Comparison of ENCODE assay signal across 26 cellular contexts in genomic region chr13:49749852-49750251, GRCh38. TPM values are rescaled to one million over a fixed set of nuclear protein-coding genes. Genes with fewer than 3 reads are reported as not detected.
DNase-seq lines count a peak whose midpoint lies in the region; ATAC-seq, FAIRE-seq and TF ChIP-seq lines count a peak whose summit lies in the region.
"Had no signal": no experiment of that assay in that cellular context is flagged by ENCODE, and none has a peak within 500 bp of the region (broad histone marks: within the 10 kb centered on the region; RNA-seq: fewer than 3 reads in every experiment).

No MANE protein-coding gene starts in this region.

- CTCF ChIA-PET in MCF 10A (lab: Yijun Ruan, JAX), result no interaction called here

- no peaks in the 10 kb centered on the region for H3K9me3 Mint-ChIP-seq in MCF 10A (ENCODE audit: unreplicated experiment)
- H3K9me3 Mint-ChIP-seq in activated naive CD8-positive, alpha-beta T cell treated with anti-CD3 and anti-CD28 coated beads for 36 hours, result no peaks in the 10 kb centered on the region
- H3K9me3 Mint-ChIP-seq: CD8-positive, alpha-beta T cell; H9 had no signal

- H3K4me3 ChIP-seq in breast epithelium (no peak overlapping the region), bronchial epithelial cell (ENCODE audit: low read depth, low read length) (no peak overlapping the region), fibroblast of pulmonary artery (replicated peaks; ENCODE audit: low read depth, low read length) (no peak overlapping the region)
- H3K4me3 ChIP-seq: Peyer's patch had no signal

- no peak overlapping the region for H3K4me3 Mint-ChIP-seq in MCF 10A (ENCODE audit: unreplicated experiment)
- no peak overlapping the region for H3K4me3 Mint-ChIP-seq in activated naive CD8-positive, alpha-beta T cell treated with anti-CD3 and anti-CD28 coated beads for 36 hours
- H3K4me3 Mint-ChIP-seq: CD8-positive, alpha-beta T cell; H9 had no signal

- no peaks in the 10 kb centered on the region for H3K27me3 ChIP-seq in breast epithelium
- no peaks in the 10 kb centered on the region for H3K27me3 ChIP-seq in bronchial epithelial cell (ENCODE audit: control insufficient read depth, insufficient read depth, low read length)
- H3K27me3 ChIP-seq: Peyer's patch had no signal

- H3K27ac Mint-ChIP-seq in MCF 10A (ENCODE audit: low read depth, unreplicated experiment), result no peak overlapping the region
- H3K27ac Mint-ChIP-seq in activated naive CD8-positive, alpha-beta T cell treated with anti-CD3 and anti-CD28 coated beads for 36 hours, result no peak overlapping the region
- H3K27ac Mint-ChIP-seq: CD8-positive, alpha-beta T cell; H9 had no signal

- POLR2A ChIA-PET in MCF 10A (lab: Yijun Ruan, JAX), result interaction anchor here (0.6 to 1.0 kb wide), 2 partner anchors 9 to 41 kb away, joined by 3 read pairs; no protein-coding TSS in a partner anchor

- no peak for FAIRE-seq in bronchial epithelial cell (lab: Jason Lieb, UNC)
- FAIRE-seq: GM19239 had no signal

- no peaks in the 10 kb centered on the region for H3K9me3 ChIP-seq in breast epithelium
- H3K9me3 ChIP-seq: Peyer's patch had no signal

- no peak overlapping the region for H3K27ac ChIP-seq in breast epithelium
- H3K27ac ChIP-seq: 22Rv1, Peyer's patch had no signal

- H3K27me3 Mint-ChIP-seq in MCF 10A (ENCODE audit: insufficient read depth, unreplicated experiment), result no peaks in the 10 kb centered on the region
- no peaks in the 10 kb centered on the region for H3K27me3 Mint-ChIP-seq in activated naive CD8-positive, alpha-beta T cell treated with anti-CD3 and anti-CD28 coated beads for 36 hours

- no peak for TF ChIP-seq POLR2A in breast epithelium (IDR thresholded peaks at IDR 0.05)

- intact Hi-C loops in MCF 10A (cut with micrococcal nuclease), result no loop called here
- intact Hi-C loops in breast epithelium (cut with DNase I; ENCODE audit: low total_unique reads), result no loop called here

- TF ChIP-seq CTCF in MCF 10A (IDR thresholded peaks at IDR 0.05; ENCODE audit: unreplicated experiment) (no peak), breast epithelium (IDR thresholded peaks at IDR 0.05) (no peak), bronchial epithelial cell (IDR thresholded peaks at IDR 0.05; ENCODE audit: insufficient read depth, low read length, severe bottlenecking) (no peak), fibroblast of pulmonary artery (IDR thresholded peaks at IDR 0.05; ENCODE audit: low read length, missing control alignments) (no peak)

- peaks cover 11% of the 10 kb centered on the region for H3K36me3 Mint-ChIP-seq in MCF 10A (ENCODE audit: insufficient read depth, unreplicated experiment)
- H3K36me3 Mint-ChIP-seq in activated naive CD8-positive, alpha-beta T cell treated with anti-CD3 and anti-CD28 coated beads for 36 hours, result peaks cover 20% of the 10 kb centered on the region

- no peaks in the 10 kb centered on the region for H3K4me1 ChIP-seq in breast epithelium
- H3K4me1 ChIP-seq: Peyer's patch had no signal

- H3K4me1 Mint-ChIP-seq in MCF 10A (ENCODE audit: insufficient read depth, unreplicated experiment), result peaks cover 18% of the 10 kb centered on the region
- peaks cover 17% of the 10 kb centered on the region for H3K4me1 Mint-ChIP-seq in activated naive CD8-positive, alpha-beta T cell treated with anti-CD3 and anti-CD28 coated beads for 36 hours

- ATAC-seq in GM18517 (IDR thresholded peaks at IDR 0.05; ENCODE audit: unreplicated experiment), result no peak
- ATAC-seq: CD8-positive, alpha-beta T cell; SK-N-SH treated with all-trans-retinoic acid at 6 μM for 48 hours had no signal

- DNase-seq in MCF 10A (ENCODE audit: unreplicated experiment) (peak; percentile 1), breast epithelium (ENCODE audit: low spot score in 2 of 2) (no peak), bronchial epithelial cell (ENCODE audit: low read depth) (peak; percentile 66), fibroblast of pulmonary artery (ENCODE audit: low read depth) (peak; percentile 7), NCI-H2171 (lab: John Stamatoyannopoulos, UW) (no peak)
- DNase-seq in activated naive CD8-positive, alpha-beta T cell treated with anti-CD3 and anti-CD28 coated beads for 36 hours, result no peak
- no peak for DNase-seq in stimulated activated CD4-positive, alpha-beta T cell treated with anti-CD3 and anti-CD28 coated beads, Interleukin-12 subunit alpha, Interleukin-12 subunit beta, amount 100 ng/mL, for 4 hours
- DNase-seq: ACHN; AML-193; C1 segment of cervical spinal cord; CD8-positive, alpha-beta T cell; DMS153; GF-D8; H9; KG1; NCI-H1092 treated with DMSO at 0.1 percent for 48 hours; NCI-H1436 treated with DMSO at 0.1 percent for 48 hours; NCI-H2029; NCI-H345; NCI-H524; NCI-H774; Peyer's patch had no signal

- no TSS peak for BruUV-seq in MCF 10A (replicated peaks; lab: Mats Ljungman, UMichigan)

- no peaks in the 10 kb centered on the region for H3K36me3 ChIP-seq in breast epithelium
- peaks cover 1% of the 10 kb centered on the region for H3K36me3 ChIP-seq in bronchial epithelial cell (ENCODE audit: control insufficient read depth, insufficient read depth, low read length)
- H3K36me3 ChIP-seq: Peyer's patch had no signal

RNA-seq across cellular contexts. Expression of gene KPNA3, which starts 42.6 kb away (rescaled TPM):
- total RNA-seq in MCF 10A (2022), result 40.6 and 41.3 TPM in 2 replicates
- 10 to 100 TPM; 25.6 to 35.5 (median 25.8) TPM for total RNA-seq in breast epithelium
- total RNA-seq in bronchial epithelial cell, result 25.9 and 26.9 TPM in 2 replicates
- 10 to 100 TPM; 65.9 to 67.0 TPM for total RNA-seq in activated naive CD8-positive, alpha-beta T cell treated with anti-CD3 and anti-CD28 coated beads for 36 hours

RNA-seq across cellular contexts. Expression of gene EBPL, which starts 58.6 kb away (rescaled TPM):
- 90.1 and 121 TPM in 2 replicates for total RNA-seq in MCF 10A (2022)
- 100 to 1,000 TPM in 1 of 3 donors, 10 to 100 TPM in 2; 33.3 to 104 (median 80.1) TPM for total RNA-seq in breast epithelium
- 80.4 and 146 TPM in 2 replicates for total RNA-seq in bronchial epithelial cell
- 10 to 100 TPM; 54.8 to 60.0 TPM for total RNA-seq in activated naive CD8-positive, alpha-beta T cell treated with anti-CD3 and anti-CD28 coated beads for 36 hours

Comparison
In these comparisons a context has a peak if more than half of its experiments do, and no peak if none do; other contexts are left out.
1. DNase-seq: peak in MCF 10A (single experiment), bronchial epithelial cell (single experiment) and fibroblast of pulmonary artery (single experiment); none in breast epithelium (0 of 2), activated naive CD8-positive, alpha-beta T cell treated with anti-CD3 and anti-CD28 coated beads for 36 hours (single experiment), stimulated activated CD4-positive, alpha-beta T cell treated with anti-CD3 and anti-CD28 coated beads, Interleukin-12 subunit alpha, Interleukin-12 subunit beta, amount 100 ng/mL, for 4 hours (single experiment) and NCI-H2171 (single experiment).